15 cellular contexts compared by ENCODE assay signal in the genomic region with DNA sequence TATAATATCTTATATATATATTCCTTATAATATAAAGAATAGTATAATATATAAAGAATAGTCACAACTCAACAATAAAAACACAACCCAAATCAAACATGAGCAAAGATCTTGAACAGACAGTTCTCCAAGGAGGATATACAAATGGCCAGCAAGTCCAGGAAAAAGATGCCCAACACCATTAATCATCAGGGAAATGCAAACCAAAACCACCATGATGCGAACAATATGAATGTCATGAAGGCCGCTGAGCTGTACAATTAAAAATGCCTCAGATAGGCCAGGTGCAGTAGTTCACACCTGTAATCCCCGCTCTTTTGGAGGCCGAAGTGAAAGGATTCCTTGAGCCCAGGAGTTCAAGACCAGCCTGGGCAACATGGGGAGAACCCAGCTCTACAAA. TPM values are rescaled to one million over a fixed set of nuclear protein-coding genes. Genes with fewer than 3 reads are reported as not detected.
DNase-seq lines count a peak whose midpoint lies in the region; TF ChIP-seq lines count a peak whose summit lies in the region.
"Had no signal": no experiment of that assay in that cellular context is flagged by ENCODE, and none has a peak within 500 bp of the region (broad histone marks: within the 10 kb centered on the region; RNA-seq: fewer than 3 reads in every experiment).

No MANE protein-coding gene starts in this region.

- H3K9ac ChIP-seq in SU-DHL-6 (ENCODE audit: low read length) = peak overlapping the region; percentile 17; the same call in 1 of the 2 replicates
- H3K9ac ChIP-seq: BLaER1 treated with 17β-estradiol and CSF1 and Interleukin-3, amounts not matched to agents 10 nM and 100 nM; GM23248 had no signal

- no peak overlapping the region for H2AFZ ChIP-seq in SU-DHL-6 (ENCODE audit: low read depth, low read length, severe bottlenecking)
- H2AFZ ChIP-seq: GM23248 had no signal

- TF ChIP-seq CTCF in SU-DHL-6 (IDR thresholded peaks at IDR 0.05; ENCODE audit: insufficient read depth, low read length, poor library complexity, severe bottlenecking) (no peak), chondrocyte (IDR thresholded peaks at IDR 0.05) (no peak)

- no peak overlapping the region for H3K4me3 ChIP-seq in SU-DHL-6 (ENCODE audit: insufficient read depth, low read length, poor library complexity, severe bottlenecking)
- H3K4me3 ChIP-seq: BLaER1 treated with 17β-estradiol and CSF1 and Interleukin-3, amounts not matched to agents 10 nM and 100 nM; GM12878; GM23248 had no signal

- peaks cover 5% of the 10 kb centered on the region for H3K27me3 Mint-ChIP-seq in chondrocyte (ENCODE audit: low read depth)

- no peaks in the 10 kb centered on the region for H3K36me3 ChIP-seq in SU-DHL-6 (ENCODE audit: low read length)
- H3K36me3 ChIP-seq: BLaER1 treated with 17β-estradiol and CSF1 and Interleukin-3, amounts not matched to agents 10 nM and 100 nM had no signal

- peaks cover 8% of the 10 kb centered on the region for H3K9me3 Mint-ChIP-seq in chondrocyte (ENCODE audit: low read depth)

- H3K4me1 Mint-ChIP-seq in chondrocyte (ENCODE audit: low read depth) = no peaks in the 10 kb centered on the region

- no peak overlapping the region for H3K27ac Mint-ChIP-seq in chondrocyte (ENCODE audit: unreplicated experiment)
- H3K27ac Mint-ChIP-seq: CD4-positive, CD25-positive, alpha-beta regulatory T cell had no signal

- H3K4me3 Mint-ChIP-seq in chondrocyte (ENCODE audit: unreplicated experiment) = no peak overlapping the region
- H3K4me3 Mint-ChIP-seq: CD4-positive, CD25-positive, alpha-beta regulatory T cell had no signal

- no peaks in the 10 kb centered on the region for H3K9me2 ChIP-seq in SU-DHL-6 (replicated peaks; ENCODE audit: insufficient read depth, low read length)

- H3K27ac ChIP-seq in SU-DHL-6 (ENCODE audit: low read depth, low read length) = peak overlapping the region; percentile 97
- H3K27ac ChIP-seq: BLaER1 treated with 17β-estradiol and CSF1 and Interleukin-3, amounts not matched to agents 10 nM and 100 nM; GM23248; HL-60 had no signal

- H3K9me3 ChIP-seq in SU-DHL-6 (ENCODE audit: insufficient read depth, low read length) = no peaks in the 10 kb centered on the region

- peak overlapping the region; percentile 23 for H3K4me2 ChIP-seq in SU-DHL-6 (ENCODE audit: low read depth, low read length, poor library complexity, severe bottlenecking)
- H3K4me2 ChIP-seq: BLaER1 treated with 17β-estradiol and CSF1 and Interleukin-3, amounts not matched to agents 10 nM and 100 nM had no signal

- peak; percentile 11 for DNase-seq in EL
- DNase-seq in LHCN-M2 (ENCODE audit: low read depth) = peak; percentile 15
- DNase-seq in kidney tubule cell (ENCODE audit: low spot score) = peak; percentile 62
- no peak for DNase-seq in chondrocyte (ENCODE audit: low spot score)
- no peak for DNase-seq in T-helper 2 cell
- no peak for DNase-seq in SHP77 (lab: John Stamatoyannopoulos, UW)
- no peak for DNase-seq in cerebellar cortex (ENCODE audit: low spot score)
- DNase-seq: ACHN; CD4-positive, CD25-positive, alpha-beta regulatory T cell; DMS53; GM23248 had no signal

- H4K20me1 ChIP-seq in SU-DHL-6 (ENCODE audit: low read depth, low read length) = no peaks in the 10 kb centered on the region
- H4K20me1 ChIP-seq: BLaER1 treated with 17β-estradiol and CSF1 and Interleukin-3, amounts not matched to agents 10 nM and 100 nM had no signal

- H3F3A ChIP-seq in SU-DHL-6 (ENCODE audit: insufficient read depth) = peaks cover 82% of the 10 kb centered on the region

- H3K79me2 ChIP-seq in SU-DHL-6 (ENCODE audit: insufficient read depth, low read length) = no peaks in the 10 kb centered on the region

- H3K27me3 ChIP-seq in SU-DHL-6 (ENCODE audit: low read length) = no peaks in the 10 kb centered on the region
- H3K27me3 ChIP-seq: BLaER1 treated with 17β-estradiol and CSF1 and Interleukin-3, amounts not matched to agents 10 nM and 100 nM had no signal

- H3K36me3 Mint-ChIP-seq in chondrocyte (ENCODE audit: low read depth) = peaks cover 3% of the 10 kb centered on the region
- H3K36me3 Mint-ChIP-seq: CD4-positive, CD25-positive, alpha-beta regulatory T cell had no signal

RNA-seq across cellular contexts. Expression of gene SLC35F5, which starts 58.9 kb away (rescaled TPM):
- total RNA-seq in LHCN-M2 (2014; rRNA removed) (71.1 and 74.3 TPM in 2 replicates), chondrocyte (139 to 144 TPM (median 142 TPM) in 3 replicates)
- polyA plus RNA-seq in LHCN-M2 (2012) = 46.5 TPM

Comparison
In these comparisons a context has a peak if more than half of its experiments do, and no peak if none do; other contexts are left out.
1. DNase-seq: peak in EL (single experiment), LHCN-M2 (single experiment) and kidney tubule cell (single experiment); none in chondrocyte (single experiment), T-helper 2 cell (0 of 5), SHP77 (0 of 2) and cerebellar cortex (single experiment).